22 cellular contexts compared by ENCODE assay signal in genomic region chr2:224195954-224196571, GRCh38.
DNase-seq lines count a peak whose midpoint lies in the region; ATAC-seq, FAIRE-seq and TF ChIP-seq lines count a peak whose summit lies in the region.
"Had no signal": no experiment of that assay in that cellular context is flagged by ENCODE, and none has a peak within 500 bp of the region (broad histone marks: within the 10 kb centered on the region; RNA-seq: fewer than 3 reads in every experiment).

No MANE protein-coding gene starts in this region.

- TF ChIP-seq CTCF in K562 (IDR thresholded peaks at IDR 0.05 in 2 of 3, conservative IDR thresholded peaks at IDR 0.05 in 1 of 3; ENCODE audit: insufficient read depth in 2 of 3, low read depth in 1 of 3, low read length in 3 of 3) (no peak), gastroesophageal sphincter (IDR thresholded peaks at IDR 0.05) (no peak), testis (IDR thresholded peaks at IDR 0.05) (no peak), neural progenitor cell (IDR thresholded peaks at IDR 0.05) (no peak), MCF 10A (IDR thresholded peaks at IDR 0.05; ENCODE audit: unreplicated experiment) (no peak)

- no peak overlapping the region for H3K27ac ChIP-seq in K562 (ENCODE audit: extremely low read depth, low read depth, low read length)
- peak overlapping the region in 1 of 4 donors; percentile 8 for H3K27ac ChIP-seq in gastroesophageal sphincter
- no peak overlapping the region for H3K27ac ChIP-seq in testis
- no peak overlapping the region for H3K27ac ChIP-seq in neural progenitor cell
- H3K27ac ChIP-seq: coronary artery, HL-60, SJCRH30, suprapubic skin, VCaP had no signal

- no peaks in the 10 kb centered on the region for H3K4me1 ChIP-seq in K562 (replicated peaks in 1 of 2; ENCODE audit: control insufficient read depth in 2 of 2, insufficient read depth in 2 of 2, low read length in 2 of 2)
- no peaks in the 10 kb centered on the region for H3K4me1 ChIP-seq in gastroesophageal sphincter
- no peaks in the 10 kb centered on the region for H3K4me1 ChIP-seq in testis
- H3K4me1 ChIP-seq in neural progenitor cell, result no peaks in the 10 kb centered on the region
- H3K4me1 ChIP-seq: SJCRH30, suprapubic skin had no signal

- H4K20me1 ChIP-seq in K562 (replicated peaks; ENCODE audit: control insufficient read depth, insufficient read depth, low read length), result no peaks in the 10 kb centered on the region
- no peaks in the 10 kb centered on the region for H4K20me1 ChIP-seq in neural progenitor cell (ENCODE audit: low read depth)

- in situ Hi-C loops in K562 (cut with MboI), result no loop called here

- H3F3A ChIP-seq in neural progenitor cell (ENCODE audit: low read depth), result no peaks in the 10 kb centered on the region

- FAIRE-seq in K562 (lab: Jason Lieb, UNC), result no peak
- FAIRE-seq: endothelial cell of umbilical vein, H54 had no signal

- H3K27ac Mint-ChIP-seq in neural progenitor cell, result no peak overlapping the region
- no peak overlapping the region for H3K27ac Mint-ChIP-seq in MCF 10A (ENCODE audit: low read depth, unreplicated experiment)
- H3K27ac Mint-ChIP-seq: IgD-negative memory B cell, T-helper 17 cell had no signal

- no peak for TF ChIP-seq EP300 in K562 (IDR thresholded peaks at IDR 0.05; ENCODE audit: low read length)
- no peak for TF ChIP-seq EP300 in gastroesophageal sphincter (IDR thresholded peaks at IDR 0.05)

- H2AFZ ChIP-seq in K562 (ENCODE audit: low read depth, low read length) (no peak overlapping the region), neural progenitor cell (replicated peaks) (no peak overlapping the region)

- no peaks in the 10 kb centered on the region for H3K27me3 ChIP-seq in K562 (ENCODE audit: control insufficient read depth in 2 of 2, insufficient read depth in 2 of 2, low read length in 2 of 2)
- no peaks in the 10 kb centered on the region for H3K27me3 ChIP-seq in gastroesophageal sphincter
- no peaks in the 10 kb centered on the region for H3K27me3 ChIP-seq in testis
- H3K27me3 ChIP-seq in neural progenitor cell, result no peaks in the 10 kb centered on the region
- H3K27me3 ChIP-seq: SJCRH30, suprapubic skin had no signal

- no peaks in the 10 kb centered on the region for H3K9me1 ChIP-seq in K562 (ENCODE audit: control insufficient read depth, insufficient read depth, low read length)

- no peaks in the 10 kb centered on the region for H3K9me3 ChIP-seq in K562 (replicated peaks; ENCODE audit: control insufficient read depth, insufficient read depth, low read depth, low read length)
- H3K9me3 ChIP-seq in gastroesophageal sphincter, result peaks cover 0 to 8% (median 0%) of the 10 kb centered on the region in 3 donors
- H3K9me3 ChIP-seq in testis, result no peaks in the 10 kb centered on the region
- H3K9me3 ChIP-seq in neural progenitor cell (ENCODE audit: low read depth), result no peaks in the 10 kb centered on the region
- H3K9me3 ChIP-seq: SJCRH30, suprapubic skin had no signal

- CTCF ChIA-PET in K562 (lab: Yijun Ruan, JAX; ENCODE audit: low intra/inter-chr PET ratio), result no interaction called here
- CTCF ChIA-PET in MCF 10A (lab: Yijun Ruan, JAX), result interaction anchor here (0.6 to 0.7 kb wide), 2 partner anchors 26 to 137 kb away, joined by 4 read pairs; no protein-coding TSS in a partner anchor

- BruUV-seq in K562 (replicated peaks; lab: Mats Ljungman, UMichigan), result no TSS peak
- no TSS peak for BruUV-seq in MCF 10A (replicated peaks; lab: Mats Ljungman, UMichigan)

- ATAC-seq in K562 (no peak), gastroesophageal sphincter (peak; percentile 81), HG02678 (IDR thresholded peaks at IDR 0.05; ENCODE audit: unreplicated experiment) (no peak)
- ATAC-seq: T-helper 17 cell had no signal

- intact Hi-C loops in K562 (cut with micrococcal nuclease), result no loop called here
- intact Hi-C loops in testis (cut with DNase I; ENCODE audit: low total_unique reads), result no loop called here
- intact Hi-C loops in MCF 10A (cut with micrococcal nuclease), result no loop called here

- H3K9ac ChIP-seq in K562 (ENCODE audit: insufficient read depth in 1 of 2, low read depth in 2 of 2, low read length in 2 of 2) (no peak overlapping the region), neural progenitor cell (no peak overlapping the region)

- H3K79me2 ChIP-seq in K562 (ENCODE audit: control insufficient read depth, insufficient read depth, low read length) (no peaks in the 10 kb centered on the region), neural progenitor cell (ENCODE audit: low read depth) (no peaks in the 10 kb centered on the region)

- H3K4me3 ChIP-seq in K562 (no peak overlapping the region), gastroesophageal sphincter (no peak overlapping the region), testis (no peak overlapping the region), neural progenitor cell (no peak overlapping the region)
- H3K4me3 ChIP-seq: coronary artery, SJCRH30, suprapubic skin had no signal

- H3K36me3 Mint-ChIP-seq in neural progenitor cell, result no peaks in the 10 kb centered on the region
- no peaks in the 10 kb centered on the region for H3K36me3 Mint-ChIP-seq in MCF 10A (ENCODE audit: insufficient read depth, unreplicated experiment)
- H3K36me3 Mint-ChIP-seq: IgD-negative memory B cell had no signal

- H3K4me3 Mint-ChIP-seq in neural progenitor cell (no peak overlapping the region), MCF 10A (ENCODE audit: unreplicated experiment) (no peak overlapping the region)
- H3K4me3 Mint-ChIP-seq: IgD-negative memory B cell, T-helper 17 cell had no signal

- TF ChIP-seq POLR2A in K562 (conservative IDR thresholded peaks at IDR 0.05) (no peak), gastroesophageal sphincter (IDR thresholded peaks at IDR 0.05) (no peak), testis (IDR thresholded peaks at IDR 0.05) (no peak)

- H3K4me1 Mint-ChIP-seq in neural progenitor cell (no peaks in the 10 kb centered on the region), MCF 10A (ENCODE audit: insufficient read depth, unreplicated experiment) (peaks cover 6% of the 10 kb centered on the region)
- H3K4me1 Mint-ChIP-seq: IgD-negative memory B cell, T-helper 17 cell had no signal

- H3K9me3 Mint-ChIP-seq in neural progenitor cell (peaks cover 3% of the 10 kb centered on the region), MCF 10A (ENCODE audit: unreplicated experiment) (peaks cover 8% of the 10 kb centered on the region)

- TF ChIP-seq RAD21 in K562 (CRISPR knock-in tag; conservative IDR thresholded peaks at IDR 0.05 in 1 of 2, IDR thresholded peaks at IDR 0.05 in 1 of 2), result no peak

- POLR2A ChIA-PET in K562 (lab: Yijun Ruan, JAX) (no interaction called here), MCF 10A (lab: Yijun Ruan, JAX) (no interaction called here)

- H3K4me2 ChIP-seq in K562 (ENCODE audit: insufficient read depth, low read length) (no peak overlapping the region), neural progenitor cell (no peak overlapping the region)

- DNase-seq in K562 (ENCODE audit: extremely low read depth in 1 of 4, low spot score in 3 of 4), result peak in 2 of 4 experiments; percentile 9 to 10
- peak; percentile 19 for DNase-seq in mucosa of gallbladder (ENCODE audit: low spot score)
- DNase-seq in testis, result peak; percentile 80
- no peak for DNase-seq in neural progenitor cell (ENCODE audit: low spot score)
- no peak for DNase-seq in MCF 10A (ENCODE audit: unreplicated experiment)
- DNase-seq: activated CD4-positive, alpha-beta T cell treated with anti-CD3 and anti-CD28 coated beads, Interleukin-2, amount 50 U/mL, for 48 hours; activated naive CD4-positive, alpha-beta T cell; AML-193; NCI-H2029 treated with DMSO at 0.1 percent for 48 hours; NCI-H526 treated with DMSO at 0.1 percent for 48 hours; stimulated activated CD4-positive, alpha-beta T cell treated with anti-CD3 and anti-CD28 coated beads, Interleukin-2, amount 100 ng/mL, for 48 hours; T-helper 17 cell had no signal

- 4% methylated on average over 2 of the region's 2 CpGs for WGBS in K562 (ENCODE audit: insufficient coverage, low coverage, missing lambda C conversion rate)
- WGBS in gastroesophageal sphincter (ENCODE audit: low coverage in 1 of 2), 2 donors, result 39 to 46% methylated on average over 2 of the region's 2 CpGs
- 24 to 45% methylated on average over 2 of the region's 2 CpGs for WGBS in testis, 2 donors

- H3K27me3 Mint-ChIP-seq in neural progenitor cell (ENCODE audit: insufficient read depth, low read depth) (no peaks in the 10 kb centered on the region), MCF 10A (ENCODE audit: insufficient read depth, unreplicated experiment) (no peaks in the 10 kb centered on the region)

- no peaks in the 10 kb centered on the region for H3K36me3 ChIP-seq in K562 (ENCODE audit: control insufficient read depth, insufficient read depth, low read length)
- no peaks in the 10 kb centered on the region for H3K36me3 ChIP-seq in gastroesophageal sphincter
- H3K36me3 ChIP-seq in testis (ENCODE audit: low read depth, missing control alignments), result no peaks in the 10 kb centered on the region
- no peaks in the 10 kb centered on the region for H3K36me3 ChIP-seq in neural progenitor cell
- H3K36me3 ChIP-seq: SJCRH30, suprapubic skin had no signal

TF ChIP-seq in K562, 482 proteins besides CTCF, POLR2A, EP300 and RAD21:
- TF ChIP-seq NR2C1 (IDR thresholded peaks at IDR 0.05) (peak; percentile 60), NR2C1 (tag; IDR thresholded peaks at IDR 0.05) (peak; percentile 64), GTF3C2 (IDR thresholded peaks at IDR 0.05; ENCODE audit: borderline replicate concordance, extremely low read depth, insufficient read length) (no peak), NR2C2 (CRISPR knock-in tag; IDR thresholded peaks at IDR 0.05) (0 out of 2 replicates have a peak, but pooled peaks have one; percentile 34), NR2C2 (tag; IDR thresholded peaks at IDR 0.05) (peak; percentile 50)

Comparison
In these comparisons a context has a peak if more than half of its experiments do, and no peak if none do; other contexts are left out.
1. DNase-seq: peak in mucosa of gallbladder (single experiment) and testis (single experiment); none in neural progenitor cell (single experiment) and MCF 10A (single experiment).